In the genomic region with DNA sequence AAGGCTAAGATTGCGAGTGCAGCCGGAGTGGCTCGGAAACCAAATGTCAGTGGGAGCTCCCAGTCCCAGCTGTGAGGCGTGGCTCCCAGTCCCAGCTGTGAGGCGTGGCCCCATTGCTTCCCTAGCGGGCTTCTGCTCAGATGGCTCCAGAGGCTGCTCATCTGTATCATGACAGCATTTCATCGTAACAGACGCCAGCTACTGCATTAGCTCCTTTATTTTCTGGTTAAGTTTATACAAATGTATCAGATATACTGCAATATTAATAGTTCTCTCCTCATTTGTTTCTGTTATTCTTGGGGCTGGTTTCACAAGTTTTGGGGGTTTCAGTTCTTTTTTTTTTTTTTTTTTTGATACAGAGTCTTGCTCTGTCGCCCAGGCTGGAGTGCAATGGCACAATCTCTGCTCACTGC, we compare ENCODE assay signal across 11 cellular contexts. TPM values are rescaled to one million over a fixed set of nuclear protein-coding genes. Genes with fewer than 3 reads are reported as not detected.
DNase-seq lines count a peak whose midpoint lies in the region; ATAC-seq lines count a peak whose summit lies in the region.
"Had no signal": no experiment of that assay in that cellular context is flagged by ENCODE, and none has a peak within 500 bp of the region (broad histone marks: within the 10 kb centered on the region; RNA-seq: fewer than 3 reads in every experiment).

No MANE protein-coding gene starts in this region.

- H3K36me3 ChIP-seq in effector memory CD4-positive, alpha-beta T cell (ENCODE audit: control insufficient read depth, insufficient read depth, low read length), result no peaks in the 10 kb centered on the region
- H3K36me3 ChIP-seq: prostate gland had no signal

- no peaks in the 10 kb centered on the region for H3K4me1 ChIP-seq in right cardiac atrium (ENCODE audit: control insufficient read depth, insufficient read depth, low read length)
- no peaks in the 10 kb centered on the region for H3K4me1 ChIP-seq in effector memory CD4-positive, alpha-beta T cell (ENCODE audit: control insufficient read depth, insufficient read depth, low read length, poor library complexity, severe bottlenecking)
- H3K4me1 ChIP-seq: prostate gland had no signal

- H3K27me3 ChIP-seq in right cardiac atrium (ENCODE audit: control insufficient read depth, insufficient read depth), result no peaks in the 10 kb centered on the region
- no peaks in the 10 kb centered on the region for H3K27me3 ChIP-seq in effector memory CD4-positive, alpha-beta T cell (replicated peaks; ENCODE audit: control insufficient read depth, insufficient read depth, low read length, poor library complexity, severe bottlenecking)

- H3K9me3 ChIP-seq in right cardiac atrium (ENCODE audit: control insufficient read depth, low read length), result no peaks in the 10 kb centered on the region
- H3K9me3 ChIP-seq in effector memory CD4-positive, alpha-beta T cell (ENCODE audit: control insufficient read depth, low read length), result no peaks in the 10 kb centered on the region
- H3K9me3 ChIP-seq: prostate gland had no signal

- no peak overlapping the region for H3K27ac ChIP-seq in right cardiac atrium (ENCODE audit: low read length)
- H3K27ac ChIP-seq in effector memory CD4-positive, alpha-beta T cell (ENCODE audit: insufficient read depth, low read length, poor library complexity, severe bottlenecking), result no peak overlapping the region
- H3K27ac ChIP-seq: prostate gland had no signal

- DNase-seq in right cardiac atrium (peak; percentile 21 to 71 (median 63)), kidney glomerular epithelial cell (lab: John Stamatoyannopoulos, UW) (no peak), foreskin melanocyte (no peak)
- DNase-seq in effector memory CD4-positive, alpha-beta T cell, result no peak
- DNase-seq in activated CD8-positive, alpha-beta memory T cell treated with anti-CD3 and anti-CD28 coated beads, Interleukin-2, amount 50 U/mL, for 48 hours, result no peak
- DNase-seq: DMS153 had no signal

- H3K4me3 ChIP-seq in right cardiac atrium (ENCODE audit: low read length), result no peak overlapping the region
- H3K4me3 ChIP-seq in effector memory CD4-positive, alpha-beta T cell (ENCODE audit: insufficient read depth, low read depth, low read length, poor library complexity, severe bottlenecking), result no peak overlapping the region
- H3K4me3 ChIP-seq: prostate gland had no signal

- ATAC-seq in GM18858 (IDR thresholded peaks at IDR 0.05; ENCODE audit: unreplicated experiment) (peak; percentile 57), GM21717 (IDR thresholded peaks at IDR 0.05; ENCODE audit: unreplicated experiment) (peak; percentile 72), HG03442 (IDR thresholded peaks at IDR 0.05; ENCODE audit: unreplicated experiment) (peak; percentile 59), right cardiac atrium (no peak)
- ATAC-seq: Panc1 had no signal

- WGBS in right cardiac atrium, result 66% methylated on average over 9 of the region's 9 CpGs

- intact Hi-C loops in right cardiac atrium (cut with DNase I), result no loop called here

RNA-seq across cellular contexts. Expression of a gene that starts 34.7 kb away (rescaled TPM):
- not detected for total RNA-seq in right cardiac atrium
- polyA plus RNA-seq in right cardiac atrium, result not detected

Comparison
In these comparisons a context has a peak if more than half of its experiments do, and no peak if none do; other contexts are left out.
1. ATAC-seq: peak in GM18858 (single experiment), GM21717 (single experiment) and HG03442 (single experiment); none in right cardiac atrium (0 of 2).
2. DNase-seq: peak in right cardiac atrium (3 of 3); none in effector memory CD4-positive, alpha-beta T cell (0 of 3), kidney glomerular epithelial cell (single experiment), activated CD8-positive, alpha-beta memory T cell treated with anti-CD3 and anti-CD28 coated beads, Interleukin-2, amount 50 U/mL, for 48 hours (single experiment) and foreskin melanocyte (single experiment).